ENCODE assay signal across 1 cellular context in genomic region chr10:69624245-69624786, GRCh38.
TF ChIP-seq lines count a peak whose summit lies in the region.

No MANE protein-coding gene starts in this region.

TF ChIP-seq in HepG2, 621 proteins besides CTCF, POLR2A, EP300 and RAD21:
- TF ChIP-seq ZNF317 (CRISPR knock-in tag; IDR thresholded peaks at IDR 0.05) = peak; percentile 90
- no peak for TF ChIP-seq SP1 (IDR thresholded peaks at IDR 0.05)
- no peak for TF ChIP-seq SP1 (CRISPR knock-in tag; IDR thresholded peaks at IDR 0.05)
- no peak for TF ChIP-seq ZNF639 (CRISPR knock-in tag; conservative IDR thresholded peaks at IDR 0.05)
- TF ChIP-seq ZNF225 (CRISPR knock-in tag; IDR thresholded peaks at IDR 0.05) = no peak
- TF ChIP-seq ZNF530 (CRISPR knock-in tag; IDR thresholded peaks at IDR 0.05; ENCODE audit: low read depth) = no peak
- TF ChIP-seq TBX2 (CRISPR knock-in tag; IDR thresholded peaks at IDR 0.05; ENCODE audit: borderline replicate concordance) = no peak
- TF ChIP-seq RFX3 (CRISPR knock-in tag; IDR thresholded peaks at IDR 0.05) = no peak
- no peak for TF ChIP-seq EED (CRISPR knock-in tag; IDR thresholded peaks at IDR 0.05)
- no peak for TF ChIP-seq TFAP4 (IDR thresholded peaks at IDR 0.05; ENCODE audit: borderline replicate concordance, low read depth)
